Comparison of ENCODE assay signal across 44 cellular contexts in genomic region chr10:117145019-117145418, GRCh38. TPM values are rescaled to one million over a fixed set of nuclear protein-coding genes. Genes with fewer than 3 reads are reported as not detected.
"Had no signal": no experiment of that assay in that cellular context is flagged by ENCODE, and none has a peak within 500 bp of the region (broad histone marks: within the 10 kb centered on the region; RNA-seq: fewer than 3 reads in every experiment).

No MANE protein-coding gene starts in this region.

- H3K4me1 ChIP-seq: adrenal gland, ascending aorta, body of pancreas, breast epithelium had no signal

- H3K4me3 Mint-ChIP-seq: activated naive CD4-positive, alpha-beta T cell treated with anti-CD3 and anti-CD28 coated beads for 36 hours; activated naive CD4-positive, alpha-beta T cell treated with anti-CD3 and anti-CD28 coated beads, Interleukin-2, amount 10 ng/mL, durations not matched to agents 7 days and 5 days; activated naive CD4-positive, alpha-beta T cell treated with anti-CD3 and anti-CD28 coated beads, Interleukin-2, amount 50 U/mL, for 24 hours; activated naive CD8-positive, alpha-beta T cell; activated naive CD8-positive, alpha-beta T cell treated with anti-CD3 and anti-CD28 coated beads for 36 hours; activated naive CD8-positive, alpha-beta T cell treated with anti-CD3 and anti-CD28 coated beads, Interleukin-2, amount 10 ng/mL, durations not matched to agents 7 days and 5 days; activated naive CD8-positive, alpha-beta T cell treated with anti-CD3 and anti-CD28 coated beads, Interleukin-2, amount 50 U/mL, for 24 hours; activated T-cell treated with anti-CD3 and anti-CD28 coated beads, Interleukin-2, amount 50 U/mL, for 24 hours; activated T-cell treated with anti-CD3 and anti-CD28 coated beads, Interleukin-2, amount 50 U/mL, for 4 hours; activated T-cell treated with anti-CD3 and anti-CD28 coated beads, Interleukin-2, amount 50 U/mL, for 72 hours; activated T-helper 1 cell treated with anti-CD3 and anti-CD28 coated beads, Interleukin-12 subunit alpha, Interleukin-12 subunit beta, Interleukin-2, Interleukin-4 antibody, amounts not matched to agents 30 ng/mL and 10 ng/mL and 1 ng/mL, durations not matched to agents 14 hours and 24 hours and 36 hours; activated T-helper 17 cell treated with anti-CD3 and anti-CD28 coated beads, Interleukin-2, amount 50 U/mL, for 72 hours; brain; central memory CD8-positive, alpha-beta T cell had no signal

- H3K4me1 Mint-ChIP-seq: activated naive CD4-positive, alpha-beta T cell treated with anti-CD3 and anti-CD28 coated beads, Interleukin-2, amount 10 ng/mL, durations not matched to agents 7 days and 5 days; activated naive CD4-positive, alpha-beta T cell treated with anti-CD3 and anti-CD28 coated beads, Interleukin-2, amount 50 U/mL, for 24 hours; activated naive CD8-positive, alpha-beta T cell treated with anti-CD3 and anti-CD28 coated beads for 36 hours; activated naive CD8-positive, alpha-beta T cell treated with anti-CD3 and anti-CD28 coated beads, Interleukin-2, amount 10 ng/mL, durations not matched to agents 7 days and 5 days; activated naive CD8-positive, alpha-beta T cell treated with anti-CD3 and anti-CD28 coated beads, Interleukin-2, amount 50 U/mL, for 24 hours; activated T-helper 17 cell treated with anti-CD3 and anti-CD28 coated beads, Interleukin-2, amount 50 U/mL, for 72 hours; central memory CD8-positive, alpha-beta T cell had no signal

- H3K4me3 ChIP-seq: adrenal gland, ascending aorta, body of pancreas, breast epithelium, cardiac muscle cell had no signal

- ATAC-seq: activated naive CD4-positive, alpha-beta T cell treated with anti-CD3 and anti-CD28 coated beads, Interleukin-2, amount 50 U/mL, for 72 hours; activated naive CD8-positive, alpha-beta T cell treated with anti-CD3 and anti-CD28 coated beads, Interleukin-2, amount 50 U/mL, for 24 hours; activated T-cell treated with anti-CD3 and anti-CD28 coated beads, Interleukin-2, amount 50 U/mL, for 4 hours; activated T-cell treated with anti-CD3 and anti-CD28 coated beads, Interleukin-2, amount 50 U/mL, for 72 hours; activated T-helper 17 cell treated with anti-CD3 and anti-CD28 coated beads, Interleukin-2, amount 50 U/mL, for 72 hours; body of pancreas had no signal

- H3K36me3 Mint-ChIP-seq: activated naive CD4-positive, alpha-beta T cell treated with anti-CD3 and anti-CD28 coated beads, Interleukin-2, amount 10 ng/mL, durations not matched to agents 7 days and 5 days; activated naive CD4-positive, alpha-beta T cell treated with anti-CD3 and anti-CD28 coated beads, Interleukin-2, amount 50 U/mL, for 24 hours; activated naive CD8-positive, alpha-beta T cell; activated naive CD8-positive, alpha-beta T cell treated with anti-CD3 and anti-CD28 coated beads for 36 hours; activated naive CD8-positive, alpha-beta T cell treated with anti-CD3 and anti-CD28 coated beads, Interleukin-2, amount 10 ng/mL, durations not matched to agents 7 days and 5 days; brain had no signal

- H3K36me3 ChIP-seq: adrenal gland, ascending aorta, brain microvascular endothelial cell, breast epithelium, cardiac muscle cell had no signal

- FAIRE-seq: astrocyte, bronchial epithelial cell had no signal

- H3K9me3 Mint-ChIP-seq: activated naive CD4-positive, alpha-beta T cell treated with anti-CD3 and anti-CD28 coated beads, Interleukin-2, amount 10 ng/mL, durations not matched to agents 7 days and 5 days; activated naive CD4-positive, alpha-beta T cell treated with anti-CD3 and anti-CD28 coated beads, Interleukin-2, amount 50 U/mL, for 24 hours; activated naive CD8-positive, alpha-beta T cell treated with anti-CD3 and anti-CD28 coated beads, Interleukin-2, amount 10 ng/mL, durations not matched to agents 7 days and 5 days; activated naive CD8-positive, alpha-beta T cell treated with anti-CD3 and anti-CD28 coated beads, Interleukin-2, amount 50 U/mL, for 24 hours; activated T-cell treated with anti-CD3 and anti-CD28 coated beads, Interleukin-2, amount 50 U/mL, for 4 hours; activated T-helper 1 cell treated with anti-CD3 and anti-CD28 coated beads, Interleukin-12 subunit alpha, Interleukin-12 subunit beta, Interleukin-2, Interleukin-4 antibody, amounts not matched to agents 30 ng/mL and 10 ng/mL and 1 ng/mL, durations not matched to agents 14 hours and 24 hours and 36 hours; activated T-helper 17 cell treated with anti-CD3 and anti-CD28 coated beads, Interleukin-2, amount 50 U/mL, for 72 hours; central memory CD8-positive, alpha-beta T cell had no signal

- DNase-seq: activated effector memory CD4-positive, alpha-beta T cell treated with anti-CD3 and anti-CD28 coated beads, Interleukin-2, amount 50 U/mL, for 16 hours; activated effector memory CD4-positive, alpha-beta T cell treated with Interleukin-2 at 50 U/mL for 16 hours; activated gamma-delta T cell; activated gamma-delta T cell treated with Interleukin-2 at 50 U/mL for 16 hours; activated naive CD4-positive, alpha-beta T cell; activated naive CD4-positive, alpha-beta T cell treated with anti-CD3 and anti-CD28 coated beads for 36 hours; activated naive CD4-positive, alpha-beta T cell treated with anti-CD3 and anti-CD28 coated beads, Interleukin-2, amount 10 ng/mL, durations not matched to agents 7 days and 5 days; activated naive CD4-positive, alpha-beta T cell treated with anti-CD3 and anti-CD28 coated beads, Interleukin-2, amount 50 U/mL, for 16 hours; activated naive CD4-positive, alpha-beta T cell treated with Interleukin-2 at 50 U/mL for 16 hours; activated naive CD8-positive, alpha-beta T cell treated with anti-CD3 and anti-CD28 coated beads for 36 hours; activated naive CD8-positive, alpha-beta T cell treated with anti-CD3 and anti-CD28 coated beads, Interleukin-2, amount 10 ng/mL, durations not matched to agents 7 days and 5 days; activated naive CD8-positive, alpha-beta T cell treated with anti-CD3 and anti-CD28 coated beads, Interleukin-2, amount 50 U/mL, for 24 hours; activated T-cell treated with anti-CD3 and anti-CD28 coated beads, Interleukin-2, amount 50 U/mL, for 1 hour; activated T-cell treated with anti-CD3 and anti-CD28 coated beads, Interleukin-2, amount 50 U/mL, for 24 hours; activated T-cell treated with anti-CD3 and anti-CD28 coated beads, Interleukin-2, amount 50 U/mL, for 4 hours; activated T-cell treated with anti-CD3 and anti-CD28 coated beads, Interleukin-2, amount 50 U/mL, for 48 hours; activated T-cell treated with anti-CD3 and anti-CD28 coated beads, Interleukin-2, amount 50 U/mL, for 72 hours; adrenal gland; amniotic stem cell; amygdala; anterior cingulate cortex; aorta; body of pancreas; brain microvascular endothelial cell; caudate nucleus; central memory CD4-positive, alpha-beta T cell; cerebellar nuclear complex had no signal

- H3K27ac Mint-ChIP-seq: activated naive CD4-positive, alpha-beta T cell treated with anti-CD3 and anti-CD28 coated beads for 36 hours; activated naive CD4-positive, alpha-beta T cell treated with anti-CD3 and anti-CD28 coated beads, Interleukin-2, amount 10 ng/mL, durations not matched to agents 7 days and 5 days; activated naive CD4-positive, alpha-beta T cell treated with anti-CD3 and anti-CD28 coated beads, Interleukin-2, amount 50 U/mL, for 24 hours; activated naive CD4-positive, alpha-beta T cell treated with anti-CD3 and anti-CD28 coated beads, Interleukin-2, amount 50 U/mL, for 72 hours; activated naive CD8-positive, alpha-beta T cell; activated naive CD8-positive, alpha-beta T cell treated with anti-CD3 and anti-CD28 coated beads for 36 hours; activated naive CD8-positive, alpha-beta T cell treated with anti-CD3 and anti-CD28 coated beads, Interleukin-2, amount 10 ng/mL, durations not matched to agents 7 days and 5 days; activated naive CD8-positive, alpha-beta T cell treated with anti-CD3 and anti-CD28 coated beads, Interleukin-2, amount 50 U/mL, for 24 hours; activated T-cell treated with anti-CD3 and anti-CD28 coated beads, Interleukin-2, amount 50 U/mL, for 24 hours; activated T-cell treated with anti-CD3 and anti-CD28 coated beads, Interleukin-2, amount 50 U/mL, for 72 hours; activated T-helper 1 cell treated with anti-CD3 and anti-CD28 coated beads, Interleukin-12 subunit alpha, Interleukin-12 subunit beta, Interleukin-2, Interleukin-4 antibody, amounts not matched to agents 30 ng/mL and 10 ng/mL and 1 ng/mL, durations not matched to agents 14 hours and 24 hours and 36 hours; activated T-helper 17 cell treated with anti-CD3 and anti-CD28 coated beads, Interleukin-2, amount 50 U/mL, for 72 hours; activated T-helper 2 cell treated with anti-CD3 and anti-CD28 coated beads, Interferon-gamma antibody, Interleukin-2, Interleukin-4, amounts not matched to agents 10 μg/mL and 5 μg/mL and 100 μg/mL, durations not matched to agents 14 hours and 24 hours and 36 hours; brain had no signal

- H3K9me3 ChIP-seq: adrenal gland, ascending aorta, body of pancreas had no signal

- H3K27ac ChIP-seq: adrenal gland, ascending aorta, body of pancreas, brain microvascular endothelial cell, breast epithelium, cardiac muscle cell had no signal

RNA-seq across cellular contexts. Expression of gene VAX1, which starts 6.9 kb away (rescaled TPM):
- total RNA-seq: activated naive CD4-positive, alpha-beta T cell treated with anti-CD3 and anti-CD28 coated beads for 36 hours; activated naive CD4-positive, alpha-beta T cell treated with anti-CD3 and anti-CD28 coated beads, Interleukin-2, amount 50 U/mL, for 72 hours; activated naive CD8-positive, alpha-beta T cell treated with anti-CD3 and anti-CD28 coated beads for 36 hours; activated naive CD8-positive, alpha-beta T cell treated with anti-CD3 and anti-CD28 coated beads, Interleukin-2, amount 10 ng/mL, durations not matched to agents 7 days and 5 days; activated T-cell treated with anti-CD3 and anti-CD28 coated beads, Interleukin-2, amount 50 U/mL, for 4 hours; activated T-cell treated with anti-CD3 and anti-CD28 coated beads, Interleukin-2, amount 50 U/mL, for 72 hours; activated T-helper 1 cell treated with anti-CD3 and anti-CD28 coated beads, Interleukin-12 subunit alpha, Interleukin-12 subunit beta, Interleukin-2, Interleukin-4 antibody, amounts not matched to agents 30 ng/mL and 10 ng/mL and 1 ng/mL, durations not matched to agents 14 hours and 24 hours and 36 hours; activated T-helper 17 cell treated with anti-CD3 and anti-CD28 coated beads, Interleukin-2, amount 50 U/mL, for 72 hours; activated T-helper 2 cell treated with anti-CD3 and anti-CD28 coated beads, Interferon-gamma antibody, Interleukin-2, Interleukin-4, amounts not matched to agents 10 μg/mL and 5 μg/mL and 100 μg/mL, durations not matched to agents 14 hours and 24 hours and 36 hours; adrenal gland; aorta; ascending aorta; body of pancreas; breast epithelium; bronchial epithelial cell; cardiac muscle cell; cardiac septum; cerebellum; chondrocyte had no signal
- polyA plus RNA-seq: adipose tissue, adrenal gland, aorta, cardiac muscle cell had no signal

RNA-seq across cellular contexts. Expression of gene KCNK18, which starts 52.3 kb away (rescaled TPM):
- total RNA-seq: activated naive CD4-positive, alpha-beta T cell treated with anti-CD3 and anti-CD28 coated beads for 36 hours; activated naive CD4-positive, alpha-beta T cell treated with anti-CD3 and anti-CD28 coated beads, Interleukin-2, amount 50 U/mL, for 72 hours; activated naive CD8-positive, alpha-beta T cell treated with anti-CD3 and anti-CD28 coated beads for 36 hours; activated naive CD8-positive, alpha-beta T cell treated with anti-CD3 and anti-CD28 coated beads, Interleukin-2, amount 10 ng/mL, durations not matched to agents 7 days and 5 days; activated T-cell treated with anti-CD3 and anti-CD28 coated beads, Interleukin-2, amount 50 U/mL, for 4 hours; activated T-cell treated with anti-CD3 and anti-CD28 coated beads, Interleukin-2, amount 50 U/mL, for 72 hours; activated T-helper 1 cell treated with anti-CD3 and anti-CD28 coated beads, Interleukin-12 subunit alpha, Interleukin-12 subunit beta, Interleukin-2, Interleukin-4 antibody, amounts not matched to agents 30 ng/mL and 10 ng/mL and 1 ng/mL, durations not matched to agents 14 hours and 24 hours and 36 hours; activated T-helper 17 cell treated with anti-CD3 and anti-CD28 coated beads, Interleukin-2, amount 50 U/mL, for 72 hours; activated T-helper 2 cell treated with anti-CD3 and anti-CD28 coated beads, Interferon-gamma antibody, Interleukin-2, Interleukin-4, amounts not matched to agents 10 μg/mL and 5 μg/mL and 100 μg/mL, durations not matched to agents 14 hours and 24 hours and 36 hours; adrenal gland; aorta; ascending aorta; astrocyte; body of pancreas; breast epithelium; bronchial epithelial cell; cardiac muscle cell; cardiac septum; cerebellum; chondrocyte had no signal
- polyA plus RNA-seq: adipose tissue, adrenal gland, aorta, cardiac muscle cell had no signal
